Comparison of ENCODE assay signal across 17 cellular contexts in the genomic region with DNA sequence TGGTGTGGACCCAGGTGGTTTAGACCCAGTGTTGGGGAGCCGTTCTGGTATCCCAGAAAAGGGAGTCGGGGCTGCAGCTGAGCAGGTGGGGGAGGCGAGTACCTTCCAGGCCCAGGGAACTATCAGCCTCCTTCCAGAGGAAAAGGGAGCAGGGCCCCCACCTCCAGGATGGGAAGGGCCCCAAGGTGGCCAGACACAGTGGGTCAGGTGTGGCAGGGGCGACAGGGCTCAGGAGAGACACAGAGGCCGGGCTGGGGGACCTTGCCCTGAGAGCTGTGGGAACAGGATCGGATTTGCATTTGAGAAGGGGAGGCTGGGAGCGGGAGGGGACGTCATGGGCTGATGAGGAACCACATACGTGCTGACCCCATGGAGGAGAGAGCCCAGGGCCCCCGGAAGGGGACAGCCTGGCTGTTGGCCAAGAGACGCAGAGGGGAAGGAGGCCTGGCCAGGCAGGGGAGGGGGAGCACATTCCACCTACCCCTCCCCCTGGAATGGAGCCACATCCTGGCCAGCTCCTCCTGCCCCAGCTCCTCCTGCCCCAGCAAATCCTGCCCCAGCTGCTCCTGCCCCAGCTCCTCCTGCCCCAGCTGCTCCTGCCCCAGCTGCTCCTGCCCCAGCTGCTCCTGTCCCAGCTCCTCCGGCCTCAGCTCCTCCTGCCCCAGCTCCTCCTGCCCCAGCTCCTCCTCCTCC. TPM values are rescaled to one million over a fixed set of nuclear protein-coding genes. Genes with fewer than 3 reads are reported as not detected.
DNase-seq lines count a peak whose midpoint lies in the region; ATAC-seq, FAIRE-seq and TF ChIP-seq lines count a peak whose summit lies in the region.
"Had no signal": no experiment of that assay in that cellular context is flagged by ENCODE, and none has a peak within 500 bp of the region (broad histone marks: within the 10 kb centered on the region; RNA-seq: fewer than 3 reads in every experiment).

No MANE protein-coding gene starts in this region.

- FAIRE-seq in kidney (lab: Jason Lieb, UNC) (no peak), RCC 7860 (lab: Jason Lieb, UNC) (no peak)

- intact Hi-C loops in heart left ventricle (cut with DNase I) (no loop called here), Right ventricle myocardium superior (cut with DNase I) (no loop called here), kidney (cut with DNase I) (no loop called here)

- no peak for TF ChIP-seq POLR2A in heart left ventricle (IDR thresholded peaks at IDR 0.05)

- H3K4me1 Mint-ChIP-seq in WTC11 = peaks cover 29% of the 10 kb centered on the region
- H3K4me1 Mint-ChIP-seq: stimulated activated memory B cell treated with anti-CD40 and anti-IgM and Interleukin-4, amounts not matched to agents 10 μg/mL and 1 μg/mL and 100 μg/mL, for 72 hours had no signal

- H3K27me3 Mint-ChIP-seq in WTC11 (ENCODE audit: low read depth) = no peaks in the 10 kb centered on the region; the same call in 1 of the 2 replicates

- H3K36me3 ChIP-seq in heart left ventricle (no peaks in the 10 kb centered on the region), kidney (ENCODE audit: control insufficient read depth in 1 of 2, insufficient read depth in 2 of 2, low read length in 2 of 2) (no peaks in the 10 kb centered on the region)
- H3K36me3 ChIP-seq: breast epithelium, uterus had no signal

- no peak overlapping the region for H3K4me3 Mint-ChIP-seq in WTC11
- H3K4me3 Mint-ChIP-seq: IgD-negative memory B cell; stimulated activated memory B cell treated with anti-CD40 and anti-IgM and Interleukin-4, amounts not matched to agents 10 μg/mL and 1 μg/mL and 100 μg/mL, for 72 hours had no signal

- no peak overlapping the region for H3K4me3 ChIP-seq in heart left ventricle
- no peak overlapping the region for H3K4me3 ChIP-seq in kidney (ENCODE audit: low read length in 2 of 2)
- H3K4me3 ChIP-seq: uterus had no signal

- H3K27me3 ChIP-seq in heart left ventricle = no peaks in the 10 kb centered on the region
- H3K27me3 ChIP-seq: breast epithelium, uterus had no signal

- H3K4me1 ChIP-seq in heart left ventricle (peaks cover 4 to 50% (median 35%) of the 10 kb centered on the region in 12 donors), kidney (ENCODE audit: control insufficient read depth in 1 of 2, insufficient read depth in 1 of 2, low read depth in 1 of 2, low read length in 2 of 2) (peaks cover 6 to 31% of the 10 kb centered on the region in 2 donors)

- ATAC-seq in heart left ventricle (peak in 1 of 4 donors; percentile 23), Right ventricle myocardium superior (ENCODE audit: poor library complexity) (no peak), WTC11 (peak; percentile 73), HG03571 (IDR thresholded peaks at IDR 0.05; ENCODE audit: unreplicated experiment) (no peak)
- ATAC-seq: stimulated activated memory B cell treated with anti-CD40 and anti-IgM and Interleukin-4, amounts not matched to agents 10 μg/mL and 1 μg/mL and 100 μg/mL, for 72 hours had no signal

- CTCF ChIA-PET in WTC11 (lab: Charles Lee) = interaction anchor here (0.6 to 4.6 kb wide), 16 partner anchors 9 to 189 kb away, joined by 3 to 27 read pairs (median 6); partner anchors contain the start of genes BRAT1 and TTYH3

- TF ChIP-seq CTCF in heart left ventricle (IDR thresholded peaks at IDR 0.05) = no peak
- no peak for TF ChIP-seq CTCF in WTC11 (IDR thresholded peaks at IDR 0.05)
- no peak for TF ChIP-seq CTCF in kidney (IDR thresholded peaks at IDR 0.05; ENCODE audit: borderline replicate concordance, extremely low read depth, insufficient read depth)

- H3K27ac ChIP-seq in heart left ventricle = peak overlapping the region in 2 of 12 donors; percentile 17 to 39
- peak overlapping the region; percentile 22 to 29 for H3K27ac ChIP-seq in kidney (ENCODE audit: low read depth in 2 of 2, low read length in 2 of 2)
- H3K27ac ChIP-seq: parathyroid adenoma, uterus had no signal

- no peak overlapping the region for H3K9ac ChIP-seq in kidney (ENCODE audit: low read length in 2 of 2)
- H3K9ac ChIP-seq: parathyroid adenoma had no signal

- no peaks in the 10 kb centered on the region for H3K36me3 Mint-ChIP-seq in WTC11
- H3K36me3 Mint-ChIP-seq: stimulated activated memory B cell treated with anti-CD40 and anti-IgM and Interleukin-4, amounts not matched to agents 10 μg/mL and 1 μg/mL and 100 μg/mL, for 72 hours had no signal

- 39 to 51% (median 43%) methylated on average over 9 to 12 of the region's 12 CpGs for WGBS in heart left ventricle, 4 donors

- POLR2A ChIA-PET in WTC11 (lab: Charles Lee) = interaction anchor here (0.6 to 1.9 kb wide), 5 partner anchors 9 to 97 kb away, joined by 3 to 11 read pairs (median 5); partner anchors contain the start of gene TTYH3

- peak in 3 of 5 donors; percentile 66 to 71 (median 70) for DNase-seq in heart left ventricle
- no peak for DNase-seq in Right ventricle myocardium superior
- peak; percentile 75 for DNase-seq in WTC11 (ENCODE audit: low spot score)
- DNase-seq in kidney = peak; percentile 82
- no peak for DNase-seq in activated CD8-positive, alpha-beta memory T cell treated with anti-CD3 and anti-CD28 coated beads for 24 hours
- no peak for DNase-seq in RCC 7860 (ENCODE audit: low spot score)
- no peak for DNase-seq in NCI-H2171 (lab: John Stamatoyannopoulos, UW)
- DNase-seq: activated CD4-positive, alpha-beta T cell treated with anti-CD3 and anti-CD28 coated beads, Interleukin-2, amount 50 U/mL, for 1 hour; activated effector memory CD4-positive, alpha-beta T cell treated with anti-CD3 and anti-CD28 coated beads, Interleukin-2, amount 50 U/mL, for 16 hours; NCI-H187 treated with DMSO at 0.1 percent for 48 hours; stimulated activated CD4-positive, alpha-beta T cell treated with anti-CD3 and anti-CD28 coated beads, Interleukin-4, amount 100 ng/mL, for 1 hour; uterus had no signal

- H3K27ac Mint-ChIP-seq in WTC11 = peak overlapping the region; percentile 89; the same call in 1 of the 2 replicates
- H3K27ac Mint-ChIP-seq: IgD-negative memory B cell; stimulated activated memory B cell treated with anti-CD40 and anti-IgM and Interleukin-4, amounts not matched to agents 10 μg/mL and 1 μg/mL and 100 μg/mL, for 72 hours had no signal

- no peaks in the 10 kb centered on the region for H3K9me3 Mint-ChIP-seq in WTC11
- H3K9me3 Mint-ChIP-seq: IgD-negative memory B cell; stimulated activated memory B cell treated with anti-CD40 and anti-IgM and Interleukin-4, amounts not matched to agents 10 μg/mL and 1 μg/mL and 100 μg/mL, for 72 hours had no signal

- H3K9me3 ChIP-seq in heart left ventricle (no peaks in the 10 kb centered on the region), kidney (ENCODE audit: control insufficient read depth in 1 of 2, low read length in 2 of 2) (no peaks in the 10 kb centered on the region)
- H3K9me3 ChIP-seq: breast epithelium, uterus had no signal

TF ChIP-seq in WTC11, 78 proteins besides CTCF, POLR2A, EP300 and RAD21 (continues in another document):
- TF ChIP-seq, protein P1, sequence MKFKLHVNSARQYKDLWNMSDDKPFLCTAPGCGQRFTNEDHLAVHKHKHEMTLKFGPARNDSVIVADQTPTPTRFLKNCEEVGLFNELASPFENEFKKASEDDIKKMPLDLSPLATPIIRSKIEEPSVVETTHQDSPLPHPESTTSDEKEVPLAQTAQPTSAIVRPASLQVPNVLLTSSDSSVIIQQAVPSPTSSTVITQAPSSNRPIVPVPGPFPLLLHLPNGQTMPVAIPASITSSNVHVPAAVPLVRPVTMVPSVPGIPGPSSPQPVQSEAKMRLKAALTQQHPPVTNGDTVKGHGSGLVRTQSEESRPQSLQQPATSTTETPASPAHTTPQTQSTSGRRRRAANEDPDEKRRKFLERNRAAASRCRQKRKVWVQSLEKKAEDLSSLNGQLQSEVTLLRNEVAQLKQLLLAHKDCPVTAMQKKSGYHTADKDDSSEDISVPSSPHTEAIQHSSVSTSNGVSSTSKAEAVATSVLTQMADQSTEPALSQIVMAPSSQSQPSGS (CRISPR knock-in tag; IDR thresholded peaks at IDR 0.05; ENCODE audit: borderline replicate concordance, low read depth) = no peak
- TF ChIP-seq ZNF423 (CRISPR knock-in tag; IDR thresholded peaks at IDR 0.05) (no peak), MYBL2 (CRISPR knock-in tag; IDR thresholded peaks at IDR 0.05) (0 out of 2 replicates have a peak, but pooled peaks have one; percentile 33), FOXP1 (CRISPR knock-in tag; IDR thresholded peaks at IDR 0.05; ENCODE audit: borderline replicate concordance) (no peak), GTF2I (CRISPR knock-in tag; conservative IDR thresholded peaks at IDR 0.05) (no peak), ZNF263 (CRISPR knock-in tag; IDR thresholded peaks at IDR 0.05; ENCODE audit: low read depth) (peak; percentile 90), ATF1 (CRISPR knock-in tag; IDR thresholded peaks at IDR 0.05) (no peak), RORB (CRISPR knock-in tag; IDR thresholded peaks at IDR 0.05) (no peak), RELA (CRISPR knock-in tag; IDR thresholded peaks at IDR 0.05; ENCODE audit: borderline replicate concordance) (no peak)
- TF ChIP-seq, protein P2, sequence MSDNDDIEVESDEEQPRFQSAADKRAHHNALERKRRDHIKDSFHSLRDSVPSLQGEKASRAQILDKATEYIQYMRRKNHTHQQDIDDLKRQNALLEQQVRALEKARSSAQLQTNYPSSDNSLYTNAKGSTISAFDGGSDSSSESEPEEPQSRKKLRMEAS (CRISPR knock-in tag; IDR thresholded peaks at IDR 0.05) = peak; percentile 19; the same call in 1 of the 2 replicates
- TF ChIP-seq, protein P3, sequence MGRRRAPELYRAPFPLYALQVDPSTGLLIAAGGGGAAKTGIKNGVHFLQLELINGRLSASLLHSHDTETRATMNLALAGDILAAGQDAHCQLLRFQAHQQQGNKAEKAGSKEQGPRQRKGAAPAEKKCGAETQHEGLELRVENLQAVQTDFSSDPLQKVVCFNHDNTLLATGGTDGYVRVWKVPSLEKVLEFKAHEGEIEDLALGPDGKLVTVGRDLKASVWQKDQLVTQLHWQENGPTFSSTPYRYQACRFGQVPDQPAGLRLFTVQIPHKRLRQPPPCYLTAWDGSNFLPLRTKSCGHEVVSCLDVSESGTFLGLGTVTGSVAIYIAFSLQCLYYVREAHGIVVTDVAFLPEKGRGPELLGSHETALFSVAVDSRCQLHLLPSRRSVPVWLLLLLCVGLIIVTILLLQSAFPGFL (CRISPR knock-in tag; IDR thresholded peaks at IDR 0.05; ENCODE audit: borderline replicate concordance) = no peak

RNA-seq across cellular contexts. Expression of gene TTYH3, which starts 9.7 kb away (rescaled TPM):
- total RNA-seq in heart left ventricle (100 to 1,000 TPM in 1 of 9 donors, 10 to 100 TPM in 7, 1 to 10 TPM in 1; 8.5 to 104 (median 12.8) TPM), Right ventricle myocardium superior (12.6 TPM), WTC11 (2021) (178 to 190 TPM (median 181 TPM) in 3 replicates), kidney (55.0 TPM)
- polyA plus RNA-seq in heart left ventricle (10 to 100 TPM in 1 of 2 donors, 1 to 10 TPM in 1; 5.7 to 14.8 TPM), kidney (ENCODE audit: insufficient read depth, low read depth, low replicate concordance) (22.5 TPM)

Comparison
In these comparisons a context has a peak if more than half of its experiments do, and no peak if none do; other contexts are left out.
1. DNase-seq: peak in heart left ventricle (3 of 5), WTC11 (single experiment) and kidney (single experiment); none in Right ventricle myocardium superior (single experiment), activated CD8-positive, alpha-beta memory T cell treated with anti-CD3 and anti-CD28 coated beads for 24 hours (single experiment), RCC 7860 (single experiment) and NCI-H2171 (single experiment).